16 cellular contexts compared by ENCODE assay signal in genomic region chr18:67428148-67428547, GRCh38.
DNase-seq lines count a peak whose midpoint lies in the region; ATAC-seq and TF ChIP-seq lines count a peak whose summit lies in the region.
"Had no signal": no experiment of that assay in that cellular context is flagged by ENCODE, and none has a peak within 500 bp of the region (broad histone marks: within the 10 kb centered on the region; RNA-seq: fewer than 3 reads in every experiment).

No MANE protein-coding gene starts in this region.

- no peaks in the 10 kb centered on the region for H3K9me3 Mint-ChIP-seq in activated CD4-positive, alpha-beta T cell treated with anti-CD3 and anti-CD28 coated beads for 36 hours (ENCODE audit: low read depth)
- no peaks in the 10 kb centered on the region for H3K9me3 Mint-ChIP-seq in CD4-positive, alpha-beta T cell

- ATAC-seq in activated CD4-positive, alpha-beta T cell treated with anti-CD3 and anti-CD28 coated beads for 36 hours, result no peak
- ATAC-seq in HG02870 (IDR thresholded peaks at IDR 0.05; ENCODE audit: unreplicated experiment), result no peak
- no peak for ATAC-seq in CD4-positive, alpha-beta T cell (ENCODE audit: poor library complexity)

- peak; percentile 43 for DNase-seq in HCEC 1CT
- DNase-seq in amniotic stem cell (lab: John Stamatoyannopoulos, UW), result peak; percentile 49
- DNase-seq in fibroblast of peridontal ligament (ENCODE audit: extremely low read depth), result peak; percentile 67
- no peak for DNase-seq in activated CD4-positive, alpha-beta T cell treated with anti-CD3 and anti-CD28 coated beads for 36 hours
- DNase-seq in activated T-cell treated with anti-CD3 and anti-CD28 coated beads for 4 hours, result no peak
- DNase-seq in CD4-positive, alpha-beta T cell, result no peak
- DNase-seq: COR-L47; NCI-H1048; NCI-H146; NCI-H226; NCI-H526; NK-92 treated with Interleukin-12 subunit alpha and Interleukin-12 subunit beta, amount 100 ng/mL, for 24 hours; OCI-M1; Right ventricle myocardium superior had no signal

- no peaks in the 10 kb centered on the region for H3K9me3 ChIP-seq in CD4-positive, alpha-beta T cell (ENCODE audit: control insufficient read depth, low read length)

- H3K4me3 Mint-ChIP-seq in activated CD4-positive, alpha-beta T cell treated with anti-CD3 and anti-CD28 coated beads for 36 hours, result no peak overlapping the region
- no peak overlapping the region for H3K4me3 Mint-ChIP-seq in CD4-positive, alpha-beta T cell

- no peak overlapping the region for H3K27ac ChIP-seq in CD4-positive, alpha-beta T cell (ENCODE audit: low read depth, low read length)
- H3K27ac ChIP-seq: C4-2B had no signal

- no peak for TF ChIP-seq CTCF in CD4-positive, alpha-beta T cell (IDR thresholded peaks at IDR 0.05)

- no peak overlapping the region for H3K27ac Mint-ChIP-seq in activated CD4-positive, alpha-beta T cell treated with anti-CD3 and anti-CD28 coated beads for 36 hours
- no peak overlapping the region for H3K27ac Mint-ChIP-seq in CD4-positive, alpha-beta T cell

- CTCF ChIA-PET in activated CD4-positive, alpha-beta T cell treated with anti-CD3 and anti-CD28 coated beads for 36 hours (lab: Charles Lee), result interaction anchor here (0.8 to 1.3 kb wide), 3 partner anchors 9 to 32 kb away, joined by 3 to 4 read pairs (median 4); no protein-coding TSS in a partner anchor
- CTCF ChIA-PET in CD4-positive, alpha-beta T cell (lab: Charles Lee), result no interaction called here

- H3K27me3 ChIP-seq in CD4-positive, alpha-beta T cell (ENCODE audit: control insufficient read depth, insufficient read depth, low read length), result no peaks in the 10 kb centered on the region

- intact Hi-C loops in activated CD4-positive, alpha-beta T cell treated with anti-CD3 and anti-CD28 coated beads for 36 hours (cut with DNase I, micrococcal nuclease), result no loop called here
- intact Hi-C loops in CD4-positive, alpha-beta T cell (cut with DNase I, micrococcal nuclease), result no loop called here

- no peaks in the 10 kb centered on the region for H3K36me3 Mint-ChIP-seq in activated CD4-positive, alpha-beta T cell treated with anti-CD3 and anti-CD28 coated beads for 36 hours (ENCODE audit: low read depth)
- no peaks in the 10 kb centered on the region for H3K36me3 Mint-ChIP-seq in CD4-positive, alpha-beta T cell (ENCODE audit: low read depth)

- peaks cover 2% of the 10 kb centered on the region for H3K27me3 Mint-ChIP-seq in activated CD4-positive, alpha-beta T cell treated with anti-CD3 and anti-CD28 coated beads for 36 hours
- H3K27me3 Mint-ChIP-seq in CD4-positive, alpha-beta T cell, result peaks cover 4% of the 10 kb centered on the region

- H3K4me1 Mint-ChIP-seq in activated CD4-positive, alpha-beta T cell treated with anti-CD3 and anti-CD28 coated beads for 36 hours, result no peaks in the 10 kb centered on the region
- no peaks in the 10 kb centered on the region for H3K4me1 Mint-ChIP-seq in CD4-positive, alpha-beta T cell (ENCODE audit: low read depth)

- POLR2A ChIA-PET in activated CD4-positive, alpha-beta T cell treated with anti-CD3 and anti-CD28 coated beads for 36 hours (lab: Charles Lee), result no interaction called here
- POLR2A ChIA-PET in CD4-positive, alpha-beta T cell (lab: Charles Lee), result no interaction called here

Comparison
In these comparisons a context has a peak if more than half of its experiments do, and no peak if none do; other contexts are left out.
1. DNase-seq: peak in HCEC 1CT (single experiment), amniotic stem cell (single experiment) and fibroblast of peridontal ligament (single experiment); none in activated CD4-positive, alpha-beta T cell treated with anti-CD3 and anti-CD28 coated beads for 36 hours (single experiment), activated T-cell treated with anti-CD3 and anti-CD28 coated beads for 4 hours (single experiment) and CD4-positive, alpha-beta T cell (0 of 10).